ENCODE assay signal across 16 cellular contexts in the genomic region with DNA sequence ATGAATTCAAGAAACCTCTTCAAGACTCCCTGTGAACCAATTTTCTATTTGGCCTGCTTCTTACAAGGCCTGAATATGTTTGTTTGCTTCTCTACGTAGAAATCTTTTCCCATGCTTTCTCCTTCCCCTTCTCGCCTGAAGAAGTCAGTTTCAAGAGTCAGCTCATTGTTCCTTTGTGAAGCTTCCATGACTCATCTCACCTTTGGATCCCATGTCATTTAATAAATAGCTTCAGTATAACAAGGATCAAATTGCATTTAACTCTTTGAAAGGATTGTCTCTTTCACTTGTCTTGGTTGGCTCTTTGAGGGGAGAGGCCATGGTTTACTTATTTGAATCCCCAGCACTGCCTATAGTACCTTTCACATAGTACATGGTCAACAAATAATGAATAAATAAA. TPM values are rescaled to one million over a fixed set of nuclear protein-coding genes. Genes with fewer than 3 reads are reported as not detected.
DNase-seq lines count a peak whose midpoint lies in the region; ATAC-seq and TF ChIP-seq lines count a peak whose summit lies in the region.
"Had no signal": no experiment of that assay in that cellular context is flagged by ENCODE, and none has a peak within 500 bp of the region (broad histone marks: within the 10 kb centered on the region; RNA-seq: fewer than 3 reads in every experiment).

No MANE protein-coding gene starts in this region.

- POLR2A ChIA-PET in PC-9 (lab: Charles Lee; ENCODE audit: unreplicated experiment), result no interaction called here

- peak; percentile 13 for DNase-seq in Daoy (ENCODE audit: low read depth)
- peak in 1 of 2 experiments; percentile 52 for DNase-seq in PC-9
- DNase-seq in epithelial cell of esophagus (ENCODE audit: low read depth), result peak; percentile 67
- no peak for DNase-seq in nephron progenitor cell
- DNase-seq in NCI-H524 treated with DMSO at 0.1 percent for 48 hours (lab: John Stamatoyannopoulos, UW), result no peak
- no peak for DNase-seq in GOT3 (lab: John Stamatoyannopoulos, UW)
- DNase-seq in Kasumi-1 (lab: John Stamatoyannopoulos, UW), result no peak
- DNase-seq: activated CD8-positive, alpha-beta T cell treated with anti-CD3 and anti-CD28 coated beads, Interleukin-2, amount 10 ng/mL, durations not matched to agents 7 days and 5 days; GM23248; occipital lobe; stimulated activated naive CD4-positive, alpha-beta T cell; upper lobe of right lung had no signal

- H3K27me3 Mint-ChIP-seq in nephron progenitor cell (ENCODE audit: low read depth, poor library complexity), result no peaks in the 10 kb centered on the region
- H3K27me3 Mint-ChIP-seq: dendritic cell treated with granulocyte-macrophage colony-stimulating factor and Interleukin-4, amounts not matched to agents 40 ng/mL and 50 ng/mL, for 4 days had no signal

- TF ChIP-seq CTCF in PC-9 (conservative IDR thresholded peaks at IDR 0.05) (no peak), epithelial cell of esophagus (IDR thresholded peaks at IDR 0.05; ENCODE audit: insufficient read depth, low read depth, low read length, missing control alignments) (no peak), nephron progenitor cell (IDR thresholded peaks at IDR 0.05) (no peak)

- no peaks in the 10 kb centered on the region for H3K79me2 ChIP-seq in PC-9 (ENCODE audit: low read depth)

- intact Hi-C loops in PC-9 (cut with micrococcal nuclease; ENCODE audit: unreplicated experiment), result no loop called here

- H3K27me3 ChIP-seq in PC-9 (ENCODE audit: insufficient read depth, low read depth), result no peaks in the 10 kb centered on the region
- H3K27me3 ChIP-seq: upper lobe of right lung had no signal

- no peak overlapping the region for H3K4me3 Mint-ChIP-seq in nephron progenitor cell
- H3K4me3 Mint-ChIP-seq: activated CD8-positive, alpha-beta T cell treated with anti-CD3 and anti-CD28 coated beads, Interleukin-2, amount 10 ng/mL, durations not matched to agents 7 days and 5 days; dendritic cell treated with granulocyte-macrophage colony-stimulating factor and Interleukin-4, amounts not matched to agents 40 ng/mL and 50 ng/mL, for 4 days had no signal

- BruUV-seq in PC-9 (replicated peaks; lab: Mats Ljungman, UMichigan), result no TSS peak

- H3K27ac Mint-ChIP-seq in nephron progenitor cell, result peak overlapping the region; percentile 50
- H3K27ac Mint-ChIP-seq: activated CD8-positive, alpha-beta T cell treated with anti-CD3 and anti-CD28 coated beads, Interleukin-2, amount 10 ng/mL, durations not matched to agents 7 days and 5 days; dendritic cell treated with granulocyte-macrophage colony-stimulating factor and Interleukin-4, amounts not matched to agents 40 ng/mL and 50 ng/mL, for 4 days had no signal

- no peaks in the 10 kb centered on the region for H3K9me3 ChIP-seq in PC-9 (ENCODE audit: insufficient read depth, low read depth)
- H3K9me3 ChIP-seq: upper lobe of right lung had no signal

- no peak overlapping the region for H2AFZ ChIP-seq in PC-9
- H2AFZ ChIP-seq: GM23248 had no signal

- no peaks in the 10 kb centered on the region for H4K20me1 ChIP-seq in PC-9 (ENCODE audit: insufficient read depth)

- no peaks in the 10 kb centered on the region for H3K4me1 ChIP-seq in PC-9 (replicated peaks; ENCODE audit: insufficient read depth)
- H3K4me1 ChIP-seq: upper lobe of right lung had no signal

- H3K4me3 ChIP-seq in PC-9, result no peak overlapping the region
- H3K4me3 ChIP-seq in epithelial cell of esophagus (ENCODE audit: low read length), result no peak overlapping the region
- H3K4me3 ChIP-seq: GM23248, SK-N-MC, smooth muscle cell, upper lobe of right lung had no signal

- H3K27ac ChIP-seq in PC-9, result peak overlapping the region; percentile 66
- H3K27ac ChIP-seq: GM23248, SK-N-MC, upper lobe of right lung had no signal

- CTCF ChIA-PET in PC-9 (lab: Charles Lee), result no interaction called here

- H3K36me3 ChIP-seq in PC-9 (ENCODE audit: low read depth), result no peaks in the 10 kb centered on the region
- H3K36me3 ChIP-seq: upper lobe of right lung had no signal

- H3K9me3 Mint-ChIP-seq in nephron progenitor cell, result no peaks in the 10 kb centered on the region
- H3K9me3 Mint-ChIP-seq: dendritic cell treated with granulocyte-macrophage colony-stimulating factor and Interleukin-4, amounts not matched to agents 40 ng/mL and 50 ng/mL, for 4 days had no signal

- H3K36me3 Mint-ChIP-seq in nephron progenitor cell (ENCODE audit: low read depth), result peaks cover 11% of the 10 kb centered on the region

- no peaks in the 10 kb centered on the region for H3K9me2 ChIP-seq in PC-9 (ENCODE audit: insufficient read depth)

- H3K4me1 Mint-ChIP-seq in nephron progenitor cell, result peaks cover 5% of the 10 kb centered on the region

- ATAC-seq in GM21447 (IDR thresholded peaks at IDR 0.05; ENCODE audit: unreplicated experiment), result no peak
- ATAC-seq: activated CD8-positive, alpha-beta T cell treated with anti-CD3 and anti-CD28 coated beads, Interleukin-2, amount 10 ng/mL, durations not matched to agents 7 days and 5 days; upper lobe of right lung had no signal

- no peaks in the 10 kb centered on the region for H3F3A ChIP-seq in PC-9 (ENCODE audit: insufficient read depth, low read depth)

- H3K4me2 ChIP-seq in PC-9, result 0 out of 2 replicates have a peak overlapping the region, but pooled peaks have one; percentile 32
- H3K4me2 ChIP-seq: smooth muscle cell had no signal

RNA-seq across cellular contexts. Expression of gene CPS1, which starts 28.4 kb away (rescaled TPM):
- 11.4 and 11.7 TPM in 2 replicates for total RNA-seq in Daoy (2014; rRNA removed; shearing (Covaris generic))
- 20.3 and 27.5 TPM in 2 replicates for total RNA-seq in PC-9 (2021)

Comparison
In these comparisons a context has a peak if more than half of its experiments do, and no peak if none do; other contexts are left out.
1. DNase-seq: peak in Daoy (single experiment) and epithelial cell of esophagus (single experiment); none in nephron progenitor cell (single experiment), NCI-H524 treated with DMSO at 0.1 percent for 48 hours (single experiment), GOT3 (single experiment) and Kasumi-1 (0 of 2).